Comparison of ENCODE assay signal across 8 cellular contexts in genomic region chr10:72248477-72249151, GRCh38. TPM values are rescaled to one million over a fixed set of nuclear protein-coding genes. Genes with fewer than 3 reads are reported as not detected.
DNase-seq lines count a peak whose midpoint lies in the region; ATAC-seq, FAIRE-seq and TF ChIP-seq lines count a peak whose summit lies in the region.

No MANE protein-coding gene starts in this region.

- TF ChIP-seq CTCF in brain microvascular endothelial cell (IDR thresholded peaks at IDR 0.05; ENCODE audit: low read depth, low read length, missing control alignments) (no peak), kidney (IDR thresholded peaks at IDR 0.05; ENCODE audit: borderline replicate concordance, extremely low read depth, insufficient read depth) (no peak)

- H4K20me1 ChIP-seq in BLaER1 treated with 17β-estradiol and CSF1 and Interleukin-3, amounts not matched to agents 10 nM and 100 nM: no peaks in the 10 kb centered on the region

- peak overlapping the region; percentile 79 for H3K4me3 Mint-ChIP-seq in T-helper 2 cell treated with Interferon-gamma antibody and Interleukin-4, amounts not matched to agents 5 μg/mL and 100 μg/mL, for 36 hours

- H3K4me3 ChIP-seq in BLaER1 treated with 17β-estradiol and CSF1 and Interleukin-3, amounts not matched to agents 10 nM and 100 nM: peak overlapping the region; percentile 10 to 63 (median 42); a peak in 16 of 20 replicates
- no peak overlapping the region for H3K4me3 ChIP-seq in brain microvascular endothelial cell (ENCODE audit: low read depth, low read length)
- H3K4me3 ChIP-seq in kidney (ENCODE audit: low read length in 2 of 2): peak overlapping the region in 1 of 2 donors; percentile 35

- no peaks in the 10 kb centered on the region for H3K9me3 Mint-ChIP-seq in T-helper 2 cell treated with Interferon-gamma antibody and Interleukin-4, amounts not matched to agents 5 μg/mL and 100 μg/mL, for 36 hours

- peaks cover 63% of the 10 kb centered on the region for H3K4me1 Mint-ChIP-seq in T-helper 2 cell treated with Interferon-gamma antibody and Interleukin-4, amounts not matched to agents 5 μg/mL and 100 μg/mL, for 36 hours (ENCODE audit: low read depth)

- H3K27me3 Mint-ChIP-seq in T-helper 2 cell treated with Interferon-gamma antibody and Interleukin-4, amounts not matched to agents 5 μg/mL and 100 μg/mL, for 36 hours (ENCODE audit: low read depth): no peaks in the 10 kb centered on the region

- peaks cover 74 to 100% (median 95%) of the 10 kb centered on the region in 10 experiments for H3K4me1 ChIP-seq in BLaER1 treated with 17β-estradiol and CSF1 and Interleukin-3, amounts not matched to agents 10 nM and 100 nM
- peaks cover 43 to 50% of the 10 kb centered on the region in 2 donors for H3K4me1 ChIP-seq in kidney (ENCODE audit: control insufficient read depth in 1 of 2, insufficient read depth in 1 of 2, low read depth in 1 of 2, low read length in 2 of 2)

- H3K27me3 ChIP-seq in BLaER1 treated with 17β-estradiol and CSF1 and Interleukin-3, amounts not matched to agents 10 nM and 100 nM: no peaks in the 10 kb centered on the region
- no peaks in the 10 kb centered on the region for H3K27me3 ChIP-seq in brain microvascular endothelial cell (replicated peaks)

- peak overlapping the region; percentile 94 for H3K27ac Mint-ChIP-seq in T-helper 2 cell treated with Interferon-gamma antibody and Interleukin-4, amounts not matched to agents 5 μg/mL and 100 μg/mL, for 36 hours

- peak overlapping the region; percentile 74 to 97 (median 94) for H3K4me2 ChIP-seq in BLaER1 treated with 17β-estradiol and CSF1 and Interleukin-3, amounts not matched to agents 10 nM and 100 nM

- DNase-seq in T-helper 2 cell treated with Interferon-gamma antibody and Interleukin-4, amounts not matched to agents 5 μg/mL and 100 μg/mL, for 36 hours (ENCODE audit: low spot score): peak; percentile 71
- DNase-seq in brain microvascular endothelial cell (peak; percentile 77), kidney (peak; percentile 95), 8988T (no peak)
- peak; percentile 60 to 62 for DNase-seq in stimulated activated CD4-positive, alpha-beta T cell treated with anti-CD3 and anti-CD28 coated beads, Interleukin-15, amount 100 ng/mL, for 48 hours (ENCODE audit: low read depth in 2 of 2)

- ATAC-seq in GM19351 (IDR thresholded peaks at IDR 0.05; ENCODE audit: unreplicated experiment): peak; percentile 90
- peak; percentile 69 for ATAC-seq in HG03457 (IDR thresholded peaks at IDR 0.05; ENCODE audit: unreplicated experiment)

- in situ Hi-C loops in brain microvascular endothelial cell (cut with HindIII; ENCODE audit: low pct_ligation_motif_present, low sequenced_read_pairs): no loop called here

- intact Hi-C loops in kidney (cut with DNase I): no loop called here

- H3K9ac ChIP-seq in BLaER1 treated with 17β-estradiol and CSF1 and Interleukin-3, amounts not matched to agents 10 nM and 100 nM: peak overlapping the region; percentile 42 to 78 (median 68); a peak in 21 of 22 replicates
- peak overlapping the region in 1 of 2 donors; percentile 62 for H3K9ac ChIP-seq in kidney (ENCODE audit: low read length in 2 of 2)

- H3K36me3 ChIP-seq in BLaER1 treated with 17β-estradiol and CSF1 and Interleukin-3, amounts not matched to agents 10 nM and 100 nM: no peaks in the 10 kb centered on the region
- H3K36me3 ChIP-seq in brain microvascular endothelial cell (replicated peaks) (no peaks in the 10 kb centered on the region), kidney (ENCODE audit: control insufficient read depth in 1 of 2, insufficient read depth in 2 of 2, low read length in 2 of 2) (no peaks in the 10 kb centered on the region)

- peaks cover 1% of the 10 kb centered on the region for H3K36me3 Mint-ChIP-seq in T-helper 2 cell treated with Interferon-gamma antibody and Interleukin-4, amounts not matched to agents 5 μg/mL and 100 μg/mL, for 36 hours (ENCODE audit: low read depth)

- H3K9me3 ChIP-seq in BLaER1 treated with 17β-estradiol and CSF1 and Interleukin-3, amounts not matched to agents 10 nM and 100 nM (replicated peaks in 1 of 11): no peaks in the 10 kb centered on the region
- H3K9me3 ChIP-seq in kidney (ENCODE audit: control insufficient read depth in 1 of 2, low read length in 2 of 2): no peaks in the 10 kb centered on the region

- no peak for FAIRE-seq in kidney (lab: Jason Lieb, UNC)

- peak overlapping the region in 10 of 11 experiments; percentile 28 to 87 (median 78); a peak in 20 of 22 replicates for H3K27ac ChIP-seq in BLaER1 treated with 17β-estradiol and CSF1 and Interleukin-3, amounts not matched to agents 10 nM and 100 nM
- H3K27ac ChIP-seq in brain microvascular endothelial cell (peak overlapping the region; percentile 90), kidney (ENCODE audit: low read depth in 2 of 2, low read length in 2 of 2) (peak overlapping the region; percentile 83 to 85)

RNA-seq across cellular contexts. Expression of gene DDIT4, which starts 25.1 kb away (rescaled TPM):
- 292 TPM for total RNA-seq in kidney
- 96.9 TPM for polyA plus RNA-seq in kidney (ENCODE audit: insufficient read depth, low read depth, low replicate concordance)

RNA-seq across cellular contexts. Expression of gene ASCC1, which starts 32.5 kb away (rescaled TPM):
- total RNA-seq in kidney: 36.1 TPM
- 24.0 TPM for polyA plus RNA-seq in kidney (ENCODE audit: insufficient read depth, low read depth, low replicate concordance)

RNA-seq across cellular contexts. Expression of gene ANAPC16, which starts 32.8 kb away (rescaled TPM):
- 132 TPM for total RNA-seq in kidney
- 210 TPM for polyA plus RNA-seq in kidney (ENCODE audit: insufficient read depth, low read depth, low replicate concordance)
